ENCODE assay signal across 25 cellular contexts in genomic region chr21:38930065-38930464, GRCh38.
DNase-seq lines count a peak whose midpoint lies in the region; ATAC-seq and TF ChIP-seq lines count a peak whose summit lies in the region.
"Had no signal": no experiment of that assay in that cellular context is flagged by ENCODE, and none has a peak within 500 bp of the region (broad histone marks: within the 10 kb centered on the region; RNA-seq: fewer than 3 reads in every experiment).

No MANE protein-coding gene starts in this region.

- TF ChIP-seq CTCF in Peyer's patch (IDR thresholded peaks at IDR 0.05) (no peak), left lung (IDR thresholded peaks at IDR 0.05) (no peak), smooth muscle cell (IDR thresholded peaks at IDR 0.05; ENCODE audit: borderline replicate concordance, insufficient read depth, poor library complexity, severe bottlenecking) (no peak)

- H3K9ac ChIP-seq in smooth muscle cell (ENCODE audit: low read depth), result no peak overlapping the region

- H3K79me2 ChIP-seq in smooth muscle cell (ENCODE audit: low read depth), result no peaks in the 10 kb centered on the region

- no peaks in the 10 kb centered on the region for H3K27me3 ChIP-seq in Peyer's patch
- H3K27me3 ChIP-seq in left lung, result no peaks in the 10 kb centered on the region
- no peaks in the 10 kb centered on the region for H3K27me3 ChIP-seq in smooth muscle cell (ENCODE audit: low read depth)
- H3K27me3 ChIP-seq: adrenal gland had no signal

- 33% methylated on average over 2 of the region's 2 CpGs for WGBS in smooth muscle cell (ENCODE audit: low lambda C conversion rate)

- H3K4me1 Mint-ChIP-seq in natural killer cell treated with Interleukin-12 subunit alpha and Interleukin-12 subunit beta and Interleukin-15 and Interleukin-18, amount 100 ng/mL, for 72 hours (ENCODE audit: low read depth in 2 of 2), result no peaks in the 10 kb centered on the region
- H3K4me1 Mint-ChIP-seq: H9 had no signal

- H3K27ac Mint-ChIP-seq in natural killer cell treated with Interleukin-12 subunit alpha and Interleukin-12 subunit beta and Interleukin-15 and Interleukin-18, amount 100 ng/mL, for 72 hours, result no peak overlapping the region
- H3K27ac Mint-ChIP-seq: activated CD8-positive, alpha-beta T cell treated with anti-CD3 and anti-CD28 coated beads, Interleukin-2, amount 10 ng/mL, durations not matched to agents 7 days and 5 days; H9 had no signal

- H3K4me3 ChIP-seq in Peyer's patch (no peak overlapping the region), left lung (no peak overlapping the region), smooth muscle cell (no peak overlapping the region)
- H3K4me3 ChIP-seq: adrenal gland, left ventricle myocardium inferior, mucosa of descending colon, prostate gland had no signal

- peak; percentile 22 for DNase-seq in GF-D8 (lab: John Stamatoyannopoulos, UW)
- DNase-seq in Peyer's patch, result no peak
- no peak for DNase-seq in left lung
- no peak for DNase-seq in smooth muscle cell (lab: John Stamatoyannopoulos, UW; ENCODE audit: unreplicated experiment)
- no peak for DNase-seq in natural killer cell treated with Interleukin-12 subunit alpha and Interleukin-12 subunit beta and Interleukin-15 and Interleukin-18, amount 100 ng/mL, for 72 hours (ENCODE audit: low spot score)
- no peak for DNase-seq in left lobe of liver (ENCODE audit: low spot score)
- DNase-seq: activated CD8-positive, alpha-beta T cell treated with anti-CD3 and anti-CD28 coated beads, Interleukin-2, amount 10 ng/mL, durations not matched to agents 7 days and 5 days; activated T-cell treated with anti-CD3 and anti-CD28 coated beads, Interleukin-2, amount 50 U/mL, for 1 hour; Calu3; DND-41; effector memory CD4-positive, alpha-beta T cell; foreskin melanocyte; H9; left ventricle myocardium inferior; mucosa of descending colon; NCI-H1092 treated with DMSO at 0.1 percent for 48 hours; NCI-H2029; NCI-H2227 treated with DMSO at 0.1 percent for 48 hours; NCI-H748 treated with DMSO at 0.1 percent for 48 hours; SHP77; stimulated activated CD4-positive, alpha-beta T cell treated with anti-CD3 and anti-CD28 coated beads, Interleukin-1b, Interleukin-23, amount 100 ng/mL, for 48 hours; T-helper 1 cell had no signal

- H3K9me3 ChIP-seq in Peyer's patch, result no peaks in the 10 kb centered on the region
- H3K9me3 ChIP-seq in left lung, result no peaks in the 10 kb centered on the region
- H3K9me3 ChIP-seq in smooth muscle cell (replicated peaks; ENCODE audit: low read depth), result no peaks in the 10 kb centered on the region
- H3K9me3 ChIP-seq: adrenal gland, mucosa of descending colon, prostate gland had no signal

- H3K36me3 Mint-ChIP-seq in natural killer cell treated with Interleukin-12 subunit alpha and Interleukin-12 subunit beta and Interleukin-15 and Interleukin-18, amount 100 ng/mL, for 72 hours, result no peaks in the 10 kb centered on the region

- peaks cover 16% of the 10 kb centered on the region for H3F3A ChIP-seq in smooth muscle cell (ENCODE audit: low read depth)

- no peaks in the 10 kb centered on the region for H4K20me1 ChIP-seq in smooth muscle cell (ENCODE audit: low read depth)

- H3K4me3 Mint-ChIP-seq in natural killer cell treated with Interleukin-12 subunit alpha and Interleukin-12 subunit beta and Interleukin-15 and Interleukin-18, amount 100 ng/mL, for 72 hours, result no peak overlapping the region
- H3K4me3 Mint-ChIP-seq: activated CD8-positive, alpha-beta T cell treated with anti-CD3 and anti-CD28 coated beads, Interleukin-2, amount 10 ng/mL, durations not matched to agents 7 days and 5 days; H9 had no signal

- H3K4me2 ChIP-seq in smooth muscle cell, result peak overlapping the region; percentile 1

- H3K27me3 Mint-ChIP-seq in natural killer cell treated with Interleukin-12 subunit alpha and Interleukin-12 subunit beta and Interleukin-15 and Interleukin-18, amount 100 ng/mL, for 72 hours, result peaks cover 0 to 5% of the 10 kb centered on the region in 2 donors

- H3K27ac ChIP-seq in Peyer's patch (peak overlapping the region; percentile 18 to 72 (median 40)), left lung (peak overlapping the region; percentile 63 to 92), smooth muscle cell (ENCODE audit: low read depth) (peak overlapping the region; percentile 72)

- H3K36me3 ChIP-seq in Peyer's patch (no peaks in the 10 kb centered on the region), left lung (no peaks in the 10 kb centered on the region), smooth muscle cell (ENCODE audit: low read depth) (no peaks in the 10 kb centered on the region)
- H3K36me3 ChIP-seq: adrenal gland, left ventricle myocardium inferior, prostate gland had no signal

- no peak for TF ChIP-seq POLR2A in Peyer's patch (IDR thresholded peaks at IDR 0.05)

- no peaks in the 10 kb centered on the region for H3K9me3 Mint-ChIP-seq in natural killer cell treated with Interleukin-12 subunit alpha and Interleukin-12 subunit beta and Interleukin-15 and Interleukin-18, amount 100 ng/mL, for 72 hours

- ATAC-seq in left lung (no peak), HG03342 (IDR thresholded peaks at IDR 0.05; ENCODE audit: unreplicated experiment) (no peak), left lobe of liver (no peak)
- ATAC-seq in natural killer cell treated with Interleukin-12 subunit alpha and Interleukin-12 subunit beta and Interleukin-15 and Interleukin-18, amount 100 ng/mL, for 72 hours, result no peak
- ATAC-seq: activated CD8-positive, alpha-beta T cell treated with anti-CD3 and anti-CD28 coated beads, Interleukin-2, amount 10 ng/mL, durations not matched to agents 7 days and 5 days had no signal

- H3K4me1 ChIP-seq in Peyer's patch (peaks cover 0 to 8% (median 0%) of the 10 kb centered on the region in 4 donors), left lung (peaks cover 33 to 66% of the 10 kb centered on the region in 2 donors), smooth muscle cell (ENCODE audit: low read depth) (peaks cover 13% of the 10 kb centered on the region)
- H3K4me1 ChIP-seq: prostate gland had no signal

- H2AFZ ChIP-seq in smooth muscle cell (ENCODE audit: low read depth), result peak overlapping the region; percentile 8

- intact Hi-C loops in left lung (cut with DNase I), result no loop called here
